ENCODE assay signal across 21 cellular contexts in the genomic region with DNA sequence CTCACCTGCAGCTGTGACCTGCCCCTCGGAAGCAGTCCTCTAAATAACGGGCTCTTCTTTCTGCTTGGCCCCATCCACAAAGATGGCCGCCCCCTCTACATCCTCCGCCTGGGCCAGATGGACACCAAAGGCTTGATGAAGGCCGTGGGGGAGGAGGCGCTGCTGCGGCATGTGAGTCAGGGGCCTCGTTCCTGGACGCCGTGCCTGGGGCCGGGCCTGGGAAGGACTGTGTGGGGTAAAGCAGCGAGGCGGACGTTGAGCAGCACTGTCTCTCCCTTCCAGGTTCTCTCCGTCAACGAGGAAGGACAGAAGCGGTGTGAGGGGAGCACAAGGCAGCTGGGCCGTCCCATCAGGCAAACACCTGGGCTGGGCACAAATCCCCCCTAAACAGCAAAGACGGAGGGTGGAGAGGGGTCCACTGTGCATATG. TPM values are rescaled to one million over a fixed set of nuclear protein-coding genes. Genes with fewer than 3 reads are reported as not detected.
"Had no signal": no experiment of that assay in that cellular context is flagged by ENCODE, and none has a peak within 500 bp of the region (broad histone marks: within the 10 kb centered on the region; RNA-seq: fewer than 3 reads in every experiment).

No MANE protein-coding gene starts in this region.

- H3K36me3 Mint-ChIP-seq: naive B cell; stimulated activated naive B cell treated with anti-CD40 and anti-IgM and Interleukin-4, amounts not matched to agents 10 μg/mL and 1 μg/mL and 100 μg/mL, for 72 hours had no signal

- H3K4me1 Mint-ChIP-seq: naive B cell; nephron; stimulated activated naive B cell treated with anti-CD40 and anti-IgM and Interleukin-4, amounts not matched to agents 10 μg/mL and 1 μg/mL and 100 μg/mL, for 72 hours; stimulated activated naive CD8-positive, alpha-beta T cell treated with anti-CD3 and anti-CD28 coated beads, Interleukin-15, amount 100 ng/mL, for 72 hours had no signal

- DNase-seq: cerebellar nuclear complex; cortex of kidney; effector memory CD4-positive, alpha-beta T cell; hippocampal formation; mesendoderm; naive B cell; stimulated activated CD4-positive, alpha-beta T cell treated with anti-CD3 and anti-CD28 coated beads, Interleukin-4, amount 100 ng/mL, for 24 hours; stimulated activated naive B cell treated with anti-CD40 and anti-IgM and Interleukin-4, amounts not matched to agents 10 μg/mL and 1 μg/mL and 100 μg/mL, for 72 hours; stimulated activated naive CD8-positive, alpha-beta T cell treated with anti-CD3 and anti-CD28 coated beads, Interleukin-15, amount 100 ng/mL, for 72 hours; transverse colon had no signal

- H3K9me3 ChIP-seq: heart left ventricle, neutrophil, right atrium auricular region, thoracic aorta, transverse colon had no signal

- ATAC-seq: esophagus mucosa; heart left ventricle; left lobe of liver; stimulated activated naive B cell treated with anti-CD40 and anti-IgM and Interleukin-4, amounts not matched to agents 10 μg/mL and 1 μg/mL and 100 μg/mL, for 72 hours; stimulated activated naive CD8-positive, alpha-beta T cell treated with anti-CD3 and anti-CD28 coated beads, Interleukin-15, amount 100 ng/mL, for 72 hours had no signal

- H3K4me3 Mint-ChIP-seq: nephron; stimulated activated naive B cell treated with anti-CD40 and anti-IgM and Interleukin-4, amounts not matched to agents 10 μg/mL and 1 μg/mL and 100 μg/mL, for 72 hours; stimulated activated naive CD8-positive, alpha-beta T cell treated with anti-CD3 and anti-CD28 coated beads, Interleukin-15, amount 100 ng/mL, for 72 hours had no signal

- H3K36me3 ChIP-seq: heart left ventricle, neutrophil, right atrium auricular region, thoracic aorta, transverse colon had no signal

- H3K27ac Mint-ChIP-seq: naive B cell; nephron; stimulated activated naive B cell treated with anti-CD40 and anti-IgM and Interleukin-4, amounts not matched to agents 10 μg/mL and 1 μg/mL and 100 μg/mL, for 72 hours; stimulated activated naive CD8-positive, alpha-beta T cell treated with anti-CD3 and anti-CD28 coated beads, Interleukin-15, amount 100 ng/mL, for 72 hours had no signal

- H3K4me3 ChIP-seq: heart left ventricle, lung, right atrium auricular region, smooth muscle cell, thoracic aorta, transverse colon had no signal

- H3K4me2 ChIP-seq: smooth muscle cell had no signal

- H3K4me1 ChIP-seq: transverse colon had no signal

- H3K27me3 ChIP-seq: heart left ventricle, right atrium auricular region, transverse colon had no signal

- H3K27ac ChIP-seq: heart left ventricle, neutrophil, right atrium auricular region, thoracic aorta, transverse colon had no signal

- H3K9me3 Mint-ChIP-seq: naive B cell; nephron; stimulated activated naive B cell treated with anti-CD40 and anti-IgM and Interleukin-4, amounts not matched to agents 10 μg/mL and 1 μg/mL and 100 μg/mL, for 72 hours; stimulated activated naive CD8-positive, alpha-beta T cell treated with anti-CD3 and anti-CD28 coated beads, Interleukin-15, amount 100 ng/mL, for 72 hours had no signal

RNA-seq across cellular contexts. Expression of gene SEC14L5, which starts 42.5 kb away (rescaled TPM):
- total RNA-seq: glomerular endothelial cell, osteocyte, smooth muscle cell had no signal
- polyA plus RNA-seq: smooth muscle cell had no signal
